2 cellular contexts compared by ENCODE assay signal in the genomic region with DNA sequence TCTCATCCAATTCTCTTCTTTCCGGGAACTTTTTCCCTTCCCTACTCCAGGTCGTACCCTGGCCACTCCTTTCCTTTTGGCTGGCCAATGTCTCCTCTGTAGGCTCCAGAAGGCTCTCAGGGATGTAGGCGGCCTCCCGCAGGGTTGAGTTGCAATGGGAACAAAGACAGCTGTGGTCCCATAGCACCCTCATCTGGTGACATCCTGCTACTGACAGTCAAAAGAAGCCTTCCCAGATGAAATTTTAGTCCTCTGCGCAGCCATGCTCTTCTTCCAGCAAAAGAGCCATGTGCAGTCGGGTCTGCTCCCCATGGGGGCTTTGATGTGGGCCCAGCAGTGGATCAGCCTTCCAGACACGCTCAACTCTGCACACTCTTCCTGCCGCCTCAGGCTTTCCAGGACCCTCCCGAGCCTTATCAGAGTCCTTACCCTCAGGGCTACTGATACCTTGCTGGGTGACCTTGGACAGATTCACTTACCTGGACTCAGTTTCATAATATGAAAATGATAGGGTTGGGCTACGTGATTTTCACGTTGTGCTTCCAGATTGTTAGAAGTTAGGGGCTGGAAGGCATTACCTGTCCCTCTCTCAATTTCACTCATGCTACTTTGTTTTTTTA.
TF ChIP-seq lines count a peak whose summit lies in the region.

No MANE protein-coding gene starts in this region.

TF ChIP-seq in WTC11, 78 proteins besides CTCF, POLR2A, EP300 and RAD21:
- TF ChIP-seq RELA (CRISPR knock-in tag; IDR thresholded peaks at IDR 0.05; ENCODE audit: borderline replicate concordance) (no peak), TP53 (CRISPR knock-in tag; IDR thresholded peaks at IDR 0.05) (no peak), ZNF317 (CRISPR knock-in tag; IDR thresholded peaks at IDR 0.05; ENCODE audit: borderline replicate concordance, low read depth) (no peak)

TF ChIP-seq in H1, 55 proteins besides CTCF, POLR2A, EP300 and RAD21:
- peak; percentile 28 for TF ChIP-seq TAF7 (optimal IDR thresholded peaks at IDR 0.05; ENCODE audit: borderline replicate concordance, low read depth, low read length)
- 0 out of 2 replicates have a peak, but pooled peaks have one; percentile 2 for TF ChIP-seq CEBPB (IDR thresholded peaks at IDR 0.05; ENCODE audit: low read depth, low read length)
- 0 out of 2 replicates have a peak, but pooled peaks have one; percentile 8 for TF ChIP-seq EGR1 (IDR thresholded peaks at IDR 0.05; ENCODE audit: borderline replicate concordance, low read depth, low read length)
- TF ChIP-seq JUND (IDR thresholded peaks at IDR 0.05; ENCODE audit: low read length): no peak
- TF ChIP-seq BACH1 (IDR thresholded peaks at IDR 0.05; ENCODE audit: low read length): no peak
- TF ChIP-seq, protein P1, sequence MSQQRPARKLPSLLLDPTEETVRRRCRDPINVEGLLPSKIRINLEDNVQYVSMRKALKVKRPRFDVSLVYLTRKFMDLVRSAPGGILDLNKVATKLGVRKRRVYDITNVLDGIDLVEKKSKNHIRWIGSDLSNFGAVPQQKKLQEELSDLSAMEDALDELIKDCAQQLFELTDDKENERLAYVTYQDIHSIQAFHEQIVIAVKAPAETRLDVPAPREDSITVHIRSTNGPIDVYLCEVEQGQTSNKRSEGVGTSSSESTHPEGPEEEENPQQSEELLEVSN (IDR thresholded peaks at IDR 0.05): no peak
- peak; percentile 49; the same call in 1 of the 2 replicates for TF ChIP-seq YY1 (IDR thresholded peaks at IDR 0.05; ENCODE audit: low read depth, low read length)
- TF ChIP-seq, protein P2, sequence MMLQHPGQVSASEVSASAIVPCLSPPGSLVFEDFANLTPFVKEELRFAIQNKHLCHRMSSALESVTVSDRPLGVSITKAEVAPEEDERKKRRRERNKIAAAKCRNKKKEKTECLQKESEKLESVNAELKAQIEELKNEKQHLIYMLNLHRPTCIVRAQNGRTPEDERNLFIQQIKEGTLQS (IDR thresholded peaks at IDR 0.05; ENCODE audit: insufficient read depth, low read depth, low read length): no peak
- TF ChIP-seq, protein P3, sequence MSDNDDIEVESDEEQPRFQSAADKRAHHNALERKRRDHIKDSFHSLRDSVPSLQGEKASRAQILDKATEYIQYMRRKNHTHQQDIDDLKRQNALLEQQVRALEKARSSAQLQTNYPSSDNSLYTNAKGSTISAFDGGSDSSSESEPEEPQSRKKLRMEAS (IDR thresholded peaks at IDR 0.05): peak; percentile 22; the same call in 1 of the 2 replicates
- TF ChIP-seq SP4 (IDR thresholded peaks at IDR 0.05; ENCODE audit: low read length): 0 out of 2 replicates have a peak, but pooled peaks have one; percentile 34
- TF ChIP-seq SP1 (IDR thresholded peaks at IDR 0.05; ENCODE audit: low read depth, low read length): no peak; the same call in 1 of the 2 replicates
- no peak for TF ChIP-seq KDM4A (IDR thresholded peaks at IDR 0.05; ENCODE audit: low read depth, low read length, severe bottlenecking)
TF ChIP-seq in H1: peak in this region for 6.
